8 cellular contexts compared by ENCODE assay signal in genomic region chr15:74695597-74696397, GRCh38. TPM values are rescaled to one million over a fixed set of nuclear protein-coding genes. Genes with fewer than 3 reads are reported as not detected.
DNase-seq lines count a peak whose midpoint lies in the region; ATAC-seq, FAIRE-seq and TF ChIP-seq lines count a peak whose summit lies in the region.

EDC3 (minus strand) TSS chr15:74696024; CDS start chr15:74675124, 20,900 bp downstream.

- H3K36me3 ChIP-seq in kidney (ENCODE audit: control insufficient read depth in 1 of 2, insufficient read depth in 2 of 2, low read length in 2 of 2) = no peaks in the 10 kb centered on the region

- peak within 1 kb of the TSS; percentile 9 to 62 for H3K27ac ChIP-seq in kidney (ENCODE audit: low read depth in 2 of 2, low read length in 2 of 2)

- intact Hi-C loops in kidney (cut with DNase I) = no loop called here

- peak within 1 kb of the TSS; percentile 79 to 90 for H3K9ac ChIP-seq in kidney (ENCODE audit: low read length in 2 of 2)

- H3K4me3 ChIP-seq in kidney (ENCODE audit: low read length in 2 of 2) = peak within 1 kb of the TSS; percentile 90 to 99

- H3K9me3 ChIP-seq in kidney (ENCODE audit: control insufficient read depth in 1 of 2, low read length in 2 of 2) = no peaks in the 10 kb centered on the region

- peak; percentile 86 for DNase-seq in NK-92 treated with Interleukin-12 subunit alpha and Interleukin-12 subunit beta, amount 100 ng/mL, for 24 hours (lab: John Stamatoyannopoulos, UW)
- DNase-seq in NK-92 (lab: John Stamatoyannopoulos, UW; ENCODE audit: unreplicated experiment) (no peak), NCI-H345 treated with DMSO at 0.1 percent for 48 hours (lab: John Stamatoyannopoulos, UW; ENCODE audit: unreplicated experiment) (peak; percentile 70), cerebellum (ENCODE audit: low spot score) (peak; percentile 92), kidney (peak; percentile 95)
- DNase-seq in activated CD4-positive, alpha-beta T cell treated with anti-CD3 and anti-CD28 coated beads for 1 hour = peak; percentile 77
- DNase-seq in stimulated activated CD4-positive, alpha-beta T cell treated with anti-CD3 and anti-CD28 coated beads, Interleukin-15, amount 100 ng/mL, for 1 hour (ENCODE audit: low read depth in 1 of 2, low spot score in 1 of 2) = peak; percentile 58 to 76

- peak; percentile 79 for ATAC-seq in HG03108 (IDR thresholded peaks at IDR 0.05; ENCODE audit: unreplicated experiment)

- FAIRE-seq in kidney (lab: Jason Lieb, UNC) = no peak

- TF ChIP-seq CTCF in kidney (IDR thresholded peaks at IDR 0.05; ENCODE audit: borderline replicate concordance, extremely low read depth, insufficient read depth) = no peak

- H3K4me1 ChIP-seq in kidney (ENCODE audit: control insufficient read depth in 1 of 2, insufficient read depth in 1 of 2, low read depth in 1 of 2, low read length in 2 of 2) = peaks cover 6 to 7% of the 10 kb centered on the region in 2 donors

RNA-seq across cellular contexts. Expression of gene EDC3, which starts in this region (rescaled TPM):
- total RNA-seq in cerebellum (20.9 TPM), kidney (27.7 TPM)
- 11.5 TPM for polyA plus RNA-seq in kidney (ENCODE audit: insufficient read depth, low read depth, low replicate concordance)
